Comparison of ENCODE assay signal across 8 cellular contexts in the genomic region with DNA sequence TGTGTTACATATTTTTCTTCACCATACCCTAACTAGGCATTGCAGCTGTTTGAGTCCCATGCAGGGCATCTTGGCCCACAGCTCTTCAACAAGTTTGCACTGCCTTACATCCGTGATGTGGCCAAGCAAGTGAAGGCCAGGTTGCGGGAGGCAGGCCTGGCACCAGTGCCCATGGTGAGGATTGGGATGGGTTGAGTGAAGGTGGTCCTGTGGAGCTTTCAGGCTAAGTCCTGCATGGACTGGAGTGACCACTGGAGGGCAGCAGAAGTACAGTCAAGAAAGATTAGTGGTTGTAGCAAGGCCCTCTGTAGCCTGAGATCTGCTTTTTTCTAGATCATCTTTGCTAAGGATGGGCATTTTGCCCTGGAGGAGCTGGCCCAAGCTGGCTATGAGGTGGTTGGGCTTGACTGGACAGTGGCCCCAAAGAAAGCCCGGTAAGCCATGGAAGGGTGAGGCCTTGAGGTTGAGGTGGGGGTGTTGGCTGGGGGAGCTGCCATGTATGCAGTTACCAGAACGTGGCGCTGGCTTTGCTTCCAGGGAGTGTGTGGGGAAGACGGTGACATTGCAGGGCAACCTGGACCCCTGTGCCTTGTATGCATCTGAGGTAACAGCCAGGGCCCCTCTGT. TPM values are rescaled to one million over a fixed set of nuclear protein-coding genes. Genes with fewer than 3 reads are reported as not detected.
DNase-seq lines count a peak whose midpoint lies in the region; ATAC-seq and TF ChIP-seq lines count a peak whose summit lies in the region.

No MANE protein-coding gene starts in this region.

- peak overlapping the region in 1 of 4 donors; percentile 3 for H3K27ac ChIP-seq in esophagus squamous epithelium

- H3K4me3 ChIP-seq in Caco-2 (ENCODE audit: low read depth, low read length) (no peak overlapping the region), esophagus squamous epithelium (no peak overlapping the region)
- H3K4me3 ChIP-seq in Jurkat, Clone E6-1 (ENCODE audit: low read length), result no peak overlapping the region

- 38 to 93% methylated on average over 2 to 6 of the region's 6 CpGs for WGBS in esophagus squamous epithelium, 2 donors

- peak; percentile 71 to 81 for TF ChIP-seq CTCF in Caco-2 (IDR thresholded peaks at IDR 0.05; ENCODE audit: insufficient read depth in 1 of 2, low read depth in 1 of 2, low read length in 1 of 2, severe bottlenecking in 1 of 2, unreplicated experiment in 1 of 2)
- TF ChIP-seq CTCF in esophagus squamous epithelium (IDR thresholded peaks at IDR 0.05), result peak; percentile 77 to 94 (median 84)
- TF ChIP-seq CTCF in nephron (IDR thresholded peaks at IDR 0.05; ENCODE audit: unreplicated experiment in 3 of 3), result peak; percentile 78 to 88 (median 82)

- peaks cover 15% of the 10 kb centered on the region for H3K36me3 Mint-ChIP-seq in Caco-2 (ENCODE audit: insufficient read depth, unreplicated experiment)
- H3K36me3 Mint-ChIP-seq in nephron (ENCODE audit: low read depth), result peaks cover 6% of the 10 kb centered on the region

- H3K4me1 ChIP-seq in Caco-2 (peaks cover 4% of the 10 kb centered on the region; the same call in 1 of the 2 replicates), esophagus squamous epithelium (peaks cover 25 to 54% (median 35%) of the 10 kb centered on the region in 3 donors)

- H3K27me3 ChIP-seq in Caco-2 (replicated peaks; ENCODE audit: control insufficient read depth, insufficient read depth, low read length), result no peaks in the 10 kb centered on the region
- H3K27me3 ChIP-seq in esophagus squamous epithelium, result no peaks in the 10 kb centered on the region

- H3K27me3 Mint-ChIP-seq in Caco-2 (ENCODE audit: insufficient read depth, unreplicated experiment) (no peaks in the 10 kb centered on the region), nephron (ENCODE audit: low read depth) (no peaks in the 10 kb centered on the region)

- no peaks in the 10 kb centered on the region for H3K36me3 ChIP-seq in Caco-2 (ENCODE audit: control insufficient read depth, insufficient read depth, low read length)
- peaks cover 0 to 32% (median 7%) of the 10 kb centered on the region in 3 donors for H3K36me3 ChIP-seq in esophagus squamous epithelium

- no peaks in the 10 kb centered on the region for H3K4me1 Mint-ChIP-seq in Caco-2 (ENCODE audit: low read depth, unreplicated experiment)
- H3K4me1 Mint-ChIP-seq in nephron, result peaks cover 26% of the 10 kb centered on the region

- H3K4me3 Mint-ChIP-seq in Caco-2 (ENCODE audit: unreplicated experiment) (no peak overlapping the region), nephron (peak overlapping the region; percentile 79 to 88 (median 88))

- H3K9me3 Mint-ChIP-seq in Caco-2 (ENCODE audit: unreplicated experiment), result no peaks in the 10 kb centered on the region
- H3K9me3 Mint-ChIP-seq in nephron, result no peaks in the 10 kb centered on the region

- ATAC-seq in GM21390 (IDR thresholded peaks at IDR 0.05; ENCODE audit: unreplicated experiment), result no peak

- POLR2A ChIA-PET in Caco-2 (lab: Charles Lee), result interaction anchor here (0.7 kb wide), 1 partner anchor 289 kb away, joined by 11 read pairs; no protein-coding TSS in a partner anchor

- CTCF ChIA-PET in Caco-2 (lab: Charles Lee), result interaction anchor here (1.2 to 1.8 kb wide), 3 partner anchors 285 to 477 kb away, joined by 10 to 19 read pairs (median 16); a partner anchor contains a TSS

- H3K9me3 ChIP-seq in Caco-2 (no peaks in the 10 kb centered on the region), esophagus squamous epithelium (no peaks in the 10 kb centered on the region)

- no peak overlapping the region for H3K27ac Mint-ChIP-seq in Caco-2 (ENCODE audit: unreplicated experiment)
- peak overlapping the region; percentile 85 to 87 (median 86) for H3K27ac Mint-ChIP-seq in nephron

- DNase-seq in Caco-2 (peak; percentile 76), OCI-M1 (lab: John Stamatoyannopoulos, UW) (peak; percentile 86), activated T-cell treated with anti-CD3 and anti-CD28 coated beads for 48 hours (ENCODE audit: low read depth) (peak; percentile 69), esophagus squamous epithelium (lab: John Stamatoyannopoulos, UW) (no peak)
- DNase-seq in Jurkat, Clone E6-1 (ENCODE audit: low read depth, low spot score), result peak; percentile 81
- DNase-seq in stimulated activated naive CD4-positive, alpha-beta T cell (lab: John Stamatoyannopoulos, UW), result peak; percentile 63 to 85 (median 72)

- intact Hi-C loops in Caco-2 (cut with micrococcal nuclease; ENCODE audit: unreplicated experiment), result loop anchor here (1.0 to 10.0 kb wide), 4 partner anchors 190 to 560 kb away; a partner anchor contains a TSS
- intact Hi-C loops in esophagus squamous epithelium (cut with DNase I), result loop anchor here (5.0 to 10.0 kb wide), 3 partner anchors 170 to 478 kb away; a partner anchor contains a TSS

- BruUV-seq in Caco-2 (replicated peaks; lab: Mats Ljungman, UMichigan), result no TSS peak

- TF ChIP-seq POLR2A in esophagus squamous epithelium (IDR thresholded peaks at IDR 0.05), result no peak

RNA-seq across cellular contexts. Expression of a gene that starts 2.5 kb away (rescaled TPM):
- total RNA-seq in Caco-2 (2022) (44.8 and 54.3 TPM in 2 replicates), esophagus squamous epithelium (10 to 100 TPM; 26.8 to 57.8 (median 36.7) TPM)
- 68.0 TPM for polyA plus RNA-seq in Jurkat, Clone E6-1 (2012; ENCODE audit: insufficient read depth, insufficient read length)

RNA-seq across cellular contexts. Expression of a gene that starts 3.4 kb away (rescaled TPM):
- total RNA-seq in Caco-2 (2022), result 28.8 and 29.4 TPM in 2 replicates
- 27.0 TPM for polyA plus RNA-seq in Jurkat, Clone E6-1 (2012; ENCODE audit: insufficient read depth, insufficient read length)
- 10 to 100 TPM; 25.3 to 42.2 (median 28.2) TPM for total RNA-seq in esophagus squamous epithelium

RNA-seq across cellular contexts. Expression of a gene that starts 28.1 kb away (rescaled TPM):
- total RNA-seq in Caco-2 (2022), result 22.5 and 24.3 TPM in 2 replicates
- 55.4 TPM for polyA plus RNA-seq in Jurkat, Clone E6-1 (2012; ENCODE audit: insufficient read depth, insufficient read length)
- 10 to 100 TPM; 10.7 to 24.3 (median 23.5) TPM for total RNA-seq in esophagus squamous epithelium
